8 cellular contexts compared by ENCODE assay signal in genomic region chr22:30397656-30398635, GRCh38. TPM values are rescaled to one million over a fixed set of nuclear protein-coding genes. Genes with fewer than 3 reads are reported as not detected.
DNase-seq lines count a peak whose midpoint lies in the region; ATAC-seq and TF ChIP-seq lines count a peak whose summit lies in the region.

No MANE protein-coding gene starts in this region.

- H3K27ac ChIP-seq in OCI-LY3 (ENCODE audit: low read length) = no peak overlapping the region

- 0 out of 2 replicates have a peak, but pooled peaks cover 7% of the 10 kb centered on the region for H3K27me3 ChIP-seq in OCI-LY3 (ENCODE audit: low read depth, low read length)

- no peaks in the 10 kb centered on the region for H4K20me1 ChIP-seq in OCI-LY3 (ENCODE audit: insufficient read depth, low read length)

- H3K4me1 Mint-ChIP-seq in CD14-positive monocyte (peaks cover 11% of the 10 kb centered on the region), endothelial cell (ENCODE audit: unreplicated experiment) (peaks cover 15% of the 10 kb centered on the region), neural crest cell (peaks cover 47% of the 10 kb centered on the region)

- no peak for ATAC-seq in HG02759 (IDR thresholded peaks at IDR 0.05; ENCODE audit: unreplicated experiment)
- no peak for ATAC-seq in GM21526 (IDR thresholded peaks at IDR 0.05; ENCODE audit: low FRiP score, unreplicated experiment)

- intact Hi-C loops in CD14-positive monocyte (cut with micrococcal nuclease) = no loop called here

- peak overlapping the region; percentile 82 for H3K4me3 ChIP-seq in OCI-LY3 (ENCODE audit: low read length)

- peaks cover 50 to 65% (median 51%) of the 10 kb centered on the region in 3 donors for H3K27me3 Mint-ChIP-seq in CD14-positive monocyte (ENCODE audit: low read depth in 3 of 3)
- peaks cover 14% of the 10 kb centered on the region for H3K27me3 Mint-ChIP-seq in endothelial cell (ENCODE audit: unreplicated experiment)
- H3K27me3 Mint-ChIP-seq in neural crest cell (ENCODE audit: low read depth) = peaks cover 28% of the 10 kb centered on the region

- TF ChIP-seq CTCF in CD14-positive monocyte (IDR thresholded peaks at IDR 0.05) (no peak), OCI-LY3 (IDR thresholded peaks at IDR 0.05; ENCODE audit: low read depth, low read length) (no peak), endothelial cell (IDR thresholded peaks at IDR 0.05; ENCODE audit: unreplicated experiment) (no peak), neural crest cell (conservative IDR thresholded peaks at IDR 0.05) (no peak)

- peak overlapping the region; percentile 37 to 80 for H3K4me3 Mint-ChIP-seq in CD14-positive monocyte
- peak overlapping the region; percentile 76 for H3K4me3 Mint-ChIP-seq in endothelial cell (ENCODE audit: unreplicated experiment)
- H3K4me3 Mint-ChIP-seq in neural crest cell = peak overlapping the region; percentile 87

- peaks cover 2 to 3% of the 10 kb centered on the region in 2 donors for H3K36me3 Mint-ChIP-seq in CD14-positive monocyte
- no peaks in the 10 kb centered on the region for H3K36me3 Mint-ChIP-seq in endothelial cell (ENCODE audit: low read depth, unreplicated experiment)
- H3K36me3 Mint-ChIP-seq in neural crest cell (ENCODE audit: low read depth) = no peaks in the 10 kb centered on the region

- H3K9ac ChIP-seq in OCI-LY3 (ENCODE audit: low read length) = peak overlapping the region; percentile 70

- no peak for DNase-seq in CD14-positive monocyte (ENCODE audit: low spot score)
- no peak for DNase-seq in endothelial cell (ENCODE audit: low spot score)
- no peak for DNase-seq in neural crest cell (ENCODE audit: low read depth, low spot score)
- no peak for DNase-seq in DMS153 (lab: John Stamatoyannopoulos, UW)
- no peak for DNase-seq in NCI-H187 treated with DMSO at 0.1 percent for 48 hours (lab: John Stamatoyannopoulos, UW)

- no peaks in the 10 kb centered on the region for H3K9me3 ChIP-seq in OCI-LY3 (ENCODE audit: insufficient read depth, low read length)

- H3K4me2 ChIP-seq in OCI-LY3 (ENCODE audit: low read length) = peak overlapping the region; percentile 84

- peaks cover 23% of the 10 kb centered on the region for H3K4me1 ChIP-seq in OCI-LY3 (ENCODE audit: low read length)

- H3K9me3 Mint-ChIP-seq in CD14-positive monocyte (peaks cover 0 to 11% (median 0%) of the 10 kb centered on the region in 7 donors), endothelial cell (ENCODE audit: unreplicated experiment) (no peaks in the 10 kb centered on the region), neural crest cell (no peaks in the 10 kb centered on the region)

- no peaks in the 10 kb centered on the region for H3K36me3 ChIP-seq in OCI-LY3 (replicated peaks; ENCODE audit: low read depth, low read length)

- no peaks in the 10 kb centered on the region for H3K79me2 ChIP-seq in OCI-LY3 (ENCODE audit: low read length)

- H3K27ac Mint-ChIP-seq in CD14-positive monocyte (peak overlapping the region in 1 of 7 donors; percentile 14), endothelial cell (ENCODE audit: unreplicated experiment) (no peak overlapping the region), neural crest cell (ENCODE audit: unreplicated experiment) (peak overlapping the region; percentile 12)

- H2AFZ ChIP-seq in OCI-LY3 (ENCODE audit: low read depth, low read length) = 0 out of 2 replicates have a peak overlapping the region, but pooled peaks have one; percentile 17

RNA-seq across cellular contexts. Expression of gene SEC14L2, which starts 1.1 kb away (rescaled TPM):
- polyA plus RNA-seq in CD14-positive monocyte = under 1 TPM in 1 of 2 donors, not detected in 1; 0.03 TPM
- total RNA-seq in endothelial cell (ENCODE audit: unreplicated experiment) = 3.9 TPM
- total RNA-seq in neural crest cell = 10.8 and 11.6 TPM in 2 replicates

RNA-seq across cellular contexts. Expression of gene RNF215, which starts 10.7 kb away (rescaled TPM):
- polyA plus RNA-seq in CD14-positive monocyte = under 1 TPM; 0.26 to 0.42 TPM
- 39.1 TPM for total RNA-seq in endothelial cell (ENCODE audit: unreplicated experiment)
- 27.4 and 29.2 TPM in 2 replicates for total RNA-seq in neural crest cell

RNA-seq across cellular contexts. Expression of gene MTFP1, which starts 27.6 kb away (rescaled TPM):
- 10 to 100 TPM in 1 of 2 donors, 1 to 10 TPM in 1; 7.5 to 14.2 TPM for polyA plus RNA-seq in CD14-positive monocyte
- total RNA-seq in endothelial cell (ENCODE audit: unreplicated experiment) (30.2 TPM), neural crest cell (37.4 and 38.9 TPM in 2 replicates)

RNA-seq across cellular contexts. Expression of gene CCDC157, which starts 41.1 kb away (rescaled TPM):
- under 1 TPM; 0.50 to 0.54 TPM for polyA plus RNA-seq in CD14-positive monocyte
- total RNA-seq in endothelial cell (ENCODE audit: unreplicated experiment) = 3.3 TPM
- total RNA-seq in neural crest cell = 8.3 and 9.3 TPM in 2 replicates

RNA-seq across cellular contexts. Expression of gene SF3A1, which starts 41.3 kb away (rescaled TPM):
- polyA plus RNA-seq in CD14-positive monocyte = 10 to 100 TPM; 34.7 to 52.1 TPM
- total RNA-seq in endothelial cell (ENCODE audit: unreplicated experiment) (139 TPM), neural crest cell (252 and 265 TPM in 2 replicates)
